27 cellular contexts compared by ENCODE assay signal in genomic region chr2:76997296-76997695, GRCh38.
"Had no signal": no experiment of that assay in that cellular context is flagged by ENCODE, and none has a peak within 500 bp of the region (broad histone marks: within the 10 kb centered on the region; RNA-seq: fewer than 3 reads in every experiment).

No MANE protein-coding gene starts in this region.

- H3K9me3 ChIP-seq: left lung, lower lobe of right lung, ovary, right atrium auricular region, right lobe of liver, tibial nerve, upper lobe of left lung, vagina had no signal

- H3K4me3 ChIP-seq: left lung, lower lobe of right lung, neural progenitor cell, ovary, right atrium auricular region, right lobe of liver, smooth muscle cell, tibial nerve, upper lobe of left lung, vagina had no signal

- H3K4me1 ChIP-seq: left lung, lower lobe of right lung, neural progenitor cell, right atrium auricular region, right lobe of liver, tibial nerve, upper lobe of left lung, vagina had no signal

- H3K4me2 ChIP-seq: neural progenitor cell, smooth muscle cell had no signal

- FAIRE-seq: keratinocyte had no signal

- H3K27me3 ChIP-seq: left lung, neural progenitor cell, ovary, right atrium auricular region, right lobe of liver, tibial nerve, upper lobe of left lung, vagina had no signal

- ATAC-seq: left cardiac atrium; left lung; lower lobe of right lung; natural killer cell; right lobe of liver; stimulated activated memory B cell treated with anti-CD40 and anti-IgM and Interleukin-4, amounts not matched to agents 10 μg/mL and 1 μg/mL and 100 μg/mL, for 72 hours; stimulated activated naive CD8-positive, alpha-beta T cell treated with anti-CD3 and anti-CD28 coated beads, Interleukin-15, amount 100 ng/mL, for 72 hours had no signal

- H3K36me3 ChIP-seq: left lung, lower lobe of right lung, neural progenitor cell, ovary, right atrium auricular region, right lobe of liver, tibial nerve, upper lobe of left lung, vagina had no signal

- H3K27ac ChIP-seq: left lung, lower lobe of right lung, neural progenitor cell, ovary, right atrium auricular region, right lobe of liver, tibial nerve, upper lobe of left lung, vagina had no signal

- DNase-seq: hippocampal formation; kidney glomerular epithelial cell; left cardiac atrium; left lung; lower lobe of right lung; mammary epithelial cell; mesendoderm; naive B cell; natural killer cell; nephron progenitor cell; ovary; right lobe of liver; stimulated activated CD4-positive, alpha-beta T cell treated with anti-CD3 and anti-CD28 coated beads, Interleukin-1b, Interleukin-23, amount 100 ng/mL, for 48 hours; stimulated activated CD4-positive, alpha-beta T cell treated with anti-CD3 and anti-CD28 coated beads, Interleukin-2, amount 100 ng/mL, for 48 hours; stimulated activated CD4-positive, alpha-beta T cell treated with anti-CD3 and anti-CD28 coated beads, Interleukin-4, amount 100 ng/mL, for 4 hours; stimulated activated CD8-positive, alpha-beta memory T cell treated with anti-CD3 and anti-CD28 coated beads, Interleukin-4, amount 100 ng/mL, for 48 hours; stimulated activated naive CD4-positive, alpha-beta T cell treated with Interleukin-2 at 50 U/mL for 16 hours; stimulated activated naive CD8-positive, alpha-beta T cell treated with anti-CD3 and anti-CD28 coated beads, Interleukin-15, amount 100 ng/mL, for 72 hours; substantia nigra; upper lobe of left lung had no signal

- H2AFZ ChIP-seq: neural progenitor cell had no signal

- H3K9ac ChIP-seq: neural progenitor cell had no signal
